ENCODE assay signal across 7 cellular contexts in genomic region chr1:149713500-149713899, GRCh38.
DNase-seq lines count a peak whose midpoint lies in the region; ATAC-seq, FAIRE-seq and TF ChIP-seq lines count a peak whose summit lies in the region.
"Not testable (repeated sequence)": the region's sequence is repeated elsewhere in the genome, so short reads cannot be mapped to it uniquely, and the experiment has no call there.

No MANE protein-coding gene starts in this region.

- intact Hi-C loops in right lobe of liver (cut with DNase I); upper lobe of right lung (cut with DNase I): not testable (repeated sequence)

- not testable (repeated sequence) for H4K5ac ChIP-seq in H1 (ENCODE audit: insufficient read length, low read depth, low read length)

- H3K4me1 ChIP-seq in HUES48 (ENCODE audit: control insufficient read depth, insufficient read depth, low read length); RWPE2 (ENCODE audit: insufficient read depth, poor library complexity, severe bottlenecking); H1 (replicated peaks in 1 of 4; ENCODE audit: control insufficient read depth in 3 of 4, insufficient read depth in 4 of 4, low read length in 3 of 4); hepatocyte (ENCODE audit: insufficient read depth); right lobe of liver; neural progenitor cell; upper lobe of right lung: not testable (repeated sequence)

- H3K4ac ChIP-seq in H1 (replicated peaks; ENCODE audit: insufficient read length, low read depth, low read length) = not testable (repeated sequence)

- H4K91ac ChIP-seq in H1 (replicated peaks; ENCODE audit: insufficient read length, low read length) = not testable (repeated sequence)

- WGBS in H1 (ENCODE audit: extremely low coverage in 1 of 2, insufficient coverage in 1 of 2, insufficient read length in 1 of 2, insufficient replicate concordance in 2 of 2, low coverage in 1 of 2, low lambda C conversion rate in 2 of 2, missing lambda C conversion rate in 1 of 2), 2 experiments = 25% methylated on average over 2 of the region's 6 CpGs; no CpG with 5 or more reads in 1 of the 2 experiments
- 45% methylated on average over 6 of the region's 6 CpGs for WGBS in hepatocyte (ENCODE audit: low lambda C conversion rate, missing lambda C conversion rate)
- 57% methylated on average over 1 of the region's 6 CpGs for WGBS in right lobe of liver (ENCODE audit: insufficient coverage, low coverage, low lambda C conversion rate, missing lambda C conversion rate)

- H3K27ac ChIP-seq in HUES48 (ENCODE audit: low read depth, low read length); RWPE2 (ENCODE audit: poor library complexity, severe bottlenecking); H1 (ENCODE audit: low read depth, low read length); hepatocyte; right lobe of liver; neural progenitor cell; upper lobe of right lung: not testable (repeated sequence)

- H2AK5ac ChIP-seq in H1 (ENCODE audit: low read depth, low read length) = not testable (repeated sequence)

- H3K4me3 ChIP-seq in HUES48 (ENCODE audit: low read depth, low read length) (peak overlapping the region; percentile 76; the same call in 1 of the 2 replicates), H1 (ENCODE audit: extremely low read depth in 1 of 4, insufficient read depth in 2 of 4, low read depth in 3 of 4, low read length in 4 of 4) (peak overlapping the region; percentile 45 to 88 (median 61); a peak in 7 of 8 replicates), neural progenitor cell (peak overlapping the region; percentile 34)
- H3K4me3 ChIP-seq in RWPE2 (ENCODE audit: severe bottlenecking); hepatocyte; right lobe of liver; upper lobe of right lung: not testable (repeated sequence)

- H3K9me3 ChIP-seq in HUES48 (ENCODE audit: control insufficient read depth, insufficient read depth, low read length); RWPE2 (ENCODE audit: severe bottlenecking); H1 (ENCODE audit: insufficient read depth in 2 of 2, low read depth in 1 of 2, low read length in 1 of 2); hepatocyte (ENCODE audit: low read depth); right lobe of liver; neural progenitor cell (ENCODE audit: low read depth); upper lobe of right lung: not testable (repeated sequence)

- POLR2A ChIA-PET in H1 (lab: Charles Lee; ENCODE audit: partially characterized antibody) = not testable (repeated sequence)

- H2BK120ac ChIP-seq in H1 (replicated peaks; ENCODE audit: low read depth, low read length) = not testable (repeated sequence)

- H2BK15ac ChIP-seq in H1 (ENCODE audit: low read length) = not testable (repeated sequence)

- TF ChIP-seq POLR2A in H1 (IDR thresholded peaks at IDR 0.05; ENCODE audit: control extremely low read depth in 1 of 2, low read depth in 2 of 2, low read length in 2 of 2); right lobe of liver (IDR thresholded peaks at IDR 0.05): not testable (repeated sequence)

- H2BK5ac ChIP-seq in H1 (ENCODE audit: low read depth, low read length) = not testable (repeated sequence)

- not testable (repeated sequence) for H3K27me3 Mint-ChIP-seq in neural progenitor cell (ENCODE audit: insufficient read depth, low read depth)

- not testable (repeated sequence) for H3F3A ChIP-seq in neural progenitor cell (ENCODE audit: low read depth)

- H2AFZ ChIP-seq in H1 (ENCODE audit: low read length); hepatocyte; neural progenitor cell (replicated peaks): not testable (repeated sequence)

- not testable (repeated sequence) for H3K23me2 ChIP-seq in H1 (ENCODE audit: low read depth, low read length)

- not testable (repeated sequence) for H3K14ac ChIP-seq in H1 (ENCODE audit: insufficient read length)

- not testable (repeated sequence) for H3K36me3 Mint-ChIP-seq in neural progenitor cell

- H4K8ac ChIP-seq in H1 (ENCODE audit: extremely low read depth, insufficient read depth, low read length) = not testable (repeated sequence)

- H2BK20ac ChIP-seq in H1 (ENCODE audit: low read length) = not testable (repeated sequence)

- FAIRE-seq in H1 (lab: Jason Lieb, UNC) = not testable (repeated sequence)

- H3K9me3 Mint-ChIP-seq in neural progenitor cell = not testable (repeated sequence)

- CTCF ChIA-PET in H1 (lab: Charles Lee; ENCODE audit: partially characterized antibody) = not testable (repeated sequence)

- TF ChIP-seq RAD21 in H1 (IDR thresholded peaks at IDR 0.05 in 1 of 2, conservative IDR thresholded peaks at IDR 0.05 in 1 of 2; ENCODE audit: low read depth in 2 of 2, low read length in 2 of 2) = not testable (repeated sequence)

- not testable (repeated sequence) for H3K23ac ChIP-seq in H1 (ENCODE audit: insufficient read length)

- TF ChIP-seq CTCF in RWPE2 (IDR thresholded peaks at IDR 0.05; ENCODE audit: poor library complexity, severe bottlenecking); H1 (IDR thresholded peaks at IDR 0.05; ENCODE audit: control extremely low read depth in 1 of 3, insufficient read depth in 1 of 3, low read depth in 1 of 3, low read length in 3 of 3); hepatocyte (IDR thresholded peaks at IDR 0.05; ENCODE audit: poor library complexity); right lobe of liver (IDR thresholded peaks at IDR 0.05); neural progenitor cell (IDR thresholded peaks at IDR 0.05); upper lobe of right lung (IDR thresholded peaks at IDR 0.05): not testable (repeated sequence)

- H3K4me1 Mint-ChIP-seq in neural progenitor cell = not testable (repeated sequence)

- not testable (repeated sequence) for H3K4me3 Mint-ChIP-seq in neural progenitor cell

- H4K20me1 ChIP-seq in H1 (replicated peaks in 1 of 2; ENCODE audit: control insufficient read depth in 1 of 2, insufficient read depth in 2 of 2, low read length in 2 of 2); hepatocyte (ENCODE audit: insufficient read depth, poor library complexity, severe bottlenecking); neural progenitor cell (ENCODE audit: low read depth): not testable (repeated sequence)

- H3K18ac ChIP-seq in H1 (ENCODE audit: extremely low read depth, low read length) = not testable (repeated sequence)

- H2BK12ac ChIP-seq in H1 (ENCODE audit: low read depth, low read length) = not testable (repeated sequence)

- not testable (repeated sequence) for DNase-seq in RWPE2 (ENCODE audit: low spot score); H1 (ENCODE audit: low read depth in 1 of 2, low spot score in 2 of 2); hepatocyte (ENCODE audit: low spot score); right lobe of liver; neural progenitor cell (ENCODE audit: low spot score); upper lobe of right lung

- not testable (repeated sequence) for H3K9me2 ChIP-seq in hepatocyte (replicated peaks; ENCODE audit: insufficient read depth)

- H3K4me2 ChIP-seq in H1 (ENCODE audit: insufficient read depth in 1 of 2, low read depth in 2 of 2, low read length in 2 of 2) = peak overlapping the region; percentile 53 to 65; a peak in 3 of 4 replicates
- H3K4me2 ChIP-seq in hepatocyte = peak overlapping the region; percentile 46
- H3K4me2 ChIP-seq in neural progenitor cell = peak overlapping the region; percentile 61

- H3K27me3 ChIP-seq in HUES48 (ENCODE audit: control insufficient read depth, insufficient read depth, low read length); RWPE2 (ENCODE audit: insufficient read depth, poor library complexity, severe bottlenecking); H1 (replicated peaks in 1 of 4; ENCODE audit: control insufficient read depth in 3 of 4, extremely low read depth in 1 of 4, insufficient read depth in 3 of 4, low read length in 3 of 4); hepatocyte; right lobe of liver; neural progenitor cell; upper lobe of right lung: not testable (repeated sequence)

- not testable (repeated sequence) for H3K79me2 ChIP-seq in H1 (ENCODE audit: control insufficient read depth in 1 of 2, insufficient read depth in 2 of 2, low read length in 2 of 2); hepatocyte; neural progenitor cell (ENCODE audit: low read depth)

- H3K27ac Mint-ChIP-seq in neural progenitor cell = not testable (repeated sequence)

- H3K79me1 ChIP-seq in H1 (ENCODE audit: low read depth, low read length) = not testable (repeated sequence)

- H3K9ac ChIP-seq in HUES48 (ENCODE audit: low read depth, low read length); H1 (replicated peaks in 1 of 4; ENCODE audit: extremely low read depth in 1 of 4, low read depth in 3 of 4, low read length in 3 of 4); neural progenitor cell: not testable (repeated sequence)

- H3K36me3 ChIP-seq in HUES48 (ENCODE audit: control insufficient read depth, insufficient read depth, low read length); RWPE2 (ENCODE audit: low read depth); H1 (ENCODE audit: control insufficient read depth in 2 of 4, insufficient read depth in 4 of 4, low read length in 3 of 4); hepatocyte (replicated peaks; ENCODE audit: insufficient read depth, low read depth); right lobe of liver; neural progenitor cell; upper lobe of right lung: not testable (repeated sequence)

- peak; percentile 51; the same call in 2 of the 3 replicates for ATAC-seq in RWPE2 (ENCODE audit: low read depth)
- ATAC-seq in right lobe of liver = peak in 3 of 4 donors; percentile 26 to 44 (median 41)
- ATAC-seq in upper lobe of right lung = peak; percentile 49

- not testable (repeated sequence) for TF ChIP-seq EP300 in H1 (IDR thresholded peaks at IDR 0.05; ENCODE audit: borderline replicate concordance in 1 of 2, low read depth in 2 of 2, low read length in 2 of 2)

- H3K56ac ChIP-seq in H1 (replicated peaks; ENCODE audit: insufficient read length, low read depth, low read length) = not testable (repeated sequence)
